Comparison of ENCODE assay signal across 11 cellular contexts in the genomic region with DNA sequence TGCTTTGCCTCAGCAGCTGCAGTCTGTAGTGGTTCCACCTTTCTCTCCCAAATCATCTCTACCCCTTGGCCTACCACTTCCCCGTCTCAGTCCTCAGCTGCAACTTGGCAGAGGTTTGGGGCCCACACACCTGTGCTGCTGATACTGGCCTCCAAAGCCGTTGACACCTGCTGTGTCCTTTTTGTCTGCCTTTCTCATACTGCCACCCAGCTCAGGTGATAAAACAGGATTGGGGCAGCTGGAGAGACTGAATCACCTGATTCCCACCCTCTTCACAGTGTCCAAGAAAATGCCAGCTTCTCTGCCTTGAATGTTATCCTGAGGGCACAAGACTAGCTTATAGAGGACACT.
DNase-seq lines count a peak whose midpoint lies in the region; ATAC-seq and TF ChIP-seq lines count a peak whose summit lies in the region.
"Had no signal": no experiment of that assay in that cellular context is flagged by ENCODE, and none has a peak within 500 bp of the region (broad histone marks: within the 10 kb centered on the region; RNA-seq: fewer than 3 reads in every experiment).

No MANE protein-coding gene starts in this region.

- H3K4me1 ChIP-seq in MM.1S (ENCODE audit: low read length) (peaks cover 71% of the 10 kb centered on the region), muscle layer of duodenum (ENCODE audit: control insufficient read depth in 1 of 2, insufficient read depth in 2 of 2, low read length in 2 of 2) (peaks cover 15 to 29% of the 10 kb centered on the region in 2 donors)
- H3K4me1 ChIP-seq in naive thymus-derived CD4-positive, alpha-beta T cell (ENCODE audit: control insufficient read depth in 2 of 2, insufficient read depth in 2 of 2, low read length in 2 of 2) = peaks cover 0 to 2% of the 10 kb centered on the region in 2 donors

- H3K9me3 Mint-ChIP-seq in naive thymus-derived CD4-positive, alpha-beta T cell = no peaks in the 10 kb centered on the region
- H3K9me3 Mint-ChIP-seq: CD4-positive, CD25-positive, alpha-beta regulatory T cell had no signal

- intact Hi-C loops in naive thymus-derived CD4-positive, alpha-beta T cell (cut with micrococcal nuclease) = no loop called here

- H3K27me3 Mint-ChIP-seq in naive thymus-derived CD4-positive, alpha-beta T cell = no peaks in the 10 kb centered on the region
- H3K27me3 Mint-ChIP-seq: CD4-positive, CD25-positive, alpha-beta regulatory T cell had no signal

- peak overlapping the region in 2 of 9 donors; percentile 6 to 8 for H3K27ac Mint-ChIP-seq in naive thymus-derived CD4-positive, alpha-beta T cell
- H3K27ac Mint-ChIP-seq: CD4-positive, CD25-positive, alpha-beta regulatory T cell had no signal

- peak overlapping the region; percentile 3; the same call in 1 of the 2 replicates for H3K9ac ChIP-seq in MM.1S (ENCODE audit: low read length)
- no peak overlapping the region for H3K9ac ChIP-seq in SU-DHL-6 (ENCODE audit: low read length)

- POLR2A ChIA-PET in naive thymus-derived CD4-positive, alpha-beta T cell (lab: Charles Lee) = no interaction called here

- no peak overlapping the region for H3K4me3 ChIP-seq in MM.1S (ENCODE audit: low read length)
- no peak overlapping the region for H3K4me3 ChIP-seq in SU-DHL-6 (ENCODE audit: insufficient read depth, low read length, poor library complexity, severe bottlenecking)
- peak overlapping the region in 1 of 2 donors; percentile 18 for H3K4me3 ChIP-seq in muscle layer of duodenum (ENCODE audit: low read depth in 1 of 2, low read length in 2 of 2)
- H3K4me3 ChIP-seq in naive thymus-derived CD4-positive, alpha-beta T cell (ENCODE audit: low read length) = no peak overlapping the region
- H3K4me3 ChIP-seq: PC-9 had no signal

- DNase-seq in DMS53 (lab: John Stamatoyannopoulos, UW) (peak; percentile 56), MM.1S (peak; percentile 83), left lobe of liver (ENCODE audit: low spot score) (no peak), nucleus accumbens (lab: John Stamatoyannopoulos, UW) (no peak)
- no peak for DNase-seq in naive thymus-derived CD4-positive, alpha-beta T cell
- DNase-seq: activated effector memory CD4-positive, alpha-beta T cell treated with Interleukin-2 at 50 U/mL for 16 hours; CD4-positive, CD25-positive, alpha-beta regulatory T cell; PC-9 had no signal

- H3K4me2 ChIP-seq in MM.1S (ENCODE audit: low read depth, low read length) (peak overlapping the region; percentile 25; the same call in 1 of the 2 replicates), SU-DHL-6 (ENCODE audit: low read depth, low read length, poor library complexity, severe bottlenecking) (peak overlapping the region; percentile 31)
- H3K4me2 ChIP-seq: PC-9 had no signal

- H3K36me3 ChIP-seq in MM.1S (replicated peaks; ENCODE audit: insufficient read depth, low read length) (no peaks in the 10 kb centered on the region), SU-DHL-6 (ENCODE audit: low read length) (no peaks in the 10 kb centered on the region), muscle layer of duodenum (ENCODE audit: control insufficient read depth in 1 of 2, insufficient read depth in 2 of 2, low read length in 2 of 2) (peaks cover 0 to 5% of the 10 kb centered on the region in 2 donors)
- H3K36me3 ChIP-seq in naive thymus-derived CD4-positive, alpha-beta T cell (ENCODE audit: control insufficient read depth in 2 of 3, insufficient read depth in 3 of 3, low read length in 3 of 3) = peaks cover 0 to 10% (median 0%) of the 10 kb centered on the region in 3 experiments

- H3K9me2 ChIP-seq in MM.1S (replicated peaks; ENCODE audit: insufficient read depth, low read length) = no peaks in the 10 kb centered on the region
- H3K9me2 ChIP-seq in SU-DHL-6 (replicated peaks; ENCODE audit: insufficient read depth, low read length) = no peaks in the 10 kb centered on the region

- H3K27ac ChIP-seq in MM.1S (ENCODE audit: low read length) = peak overlapping the region; percentile 67
- H3K27ac ChIP-seq in SU-DHL-6 (ENCODE audit: low read depth, low read length) = peak overlapping the region; percentile 19; the same call in 1 of the 2 replicates
- peak overlapping the region; percentile 84 for H3K27ac ChIP-seq in muscle layer of duodenum (ENCODE audit: low read length)
- H3K27ac ChIP-seq in naive thymus-derived CD4-positive, alpha-beta T cell (ENCODE audit: low read depth, low read length) = no peak overlapping the region
- H3K27ac ChIP-seq: PC-9 had no signal

- peaks cover 11 to 33% (median 15%) of the 10 kb centered on the region in 7 donors for H3K4me1 Mint-ChIP-seq in naive thymus-derived CD4-positive, alpha-beta T cell

- no peak overlapping the region for H3K4me3 Mint-ChIP-seq in naive thymus-derived CD4-positive, alpha-beta T cell
- H3K4me3 Mint-ChIP-seq: CD4-positive, CD25-positive, alpha-beta regulatory T cell had no signal

- H4K20me1 ChIP-seq in MM.1S (ENCODE audit: insufficient read depth, low read length) = no peaks in the 10 kb centered on the region
- no peaks in the 10 kb centered on the region for H4K20me1 ChIP-seq in SU-DHL-6 (ENCODE audit: low read depth, low read length)

- H3K27me3 ChIP-seq in MM.1S (replicated peaks; ENCODE audit: insufficient read depth, low read length) (no peaks in the 10 kb centered on the region), SU-DHL-6 (ENCODE audit: low read length) (no peaks in the 10 kb centered on the region), muscle layer of duodenum (ENCODE audit: low read depth, low read length) (no peaks in the 10 kb centered on the region)
- no peaks in the 10 kb centered on the region for H3K27me3 ChIP-seq in naive thymus-derived CD4-positive, alpha-beta T cell (ENCODE audit: control insufficient read depth in 2 of 2, insufficient read depth in 2 of 2, low read length in 2 of 2)

- no peak for ATAC-seq in GM18517 (IDR thresholded peaks at IDR 0.05; ENCODE audit: unreplicated experiment)
- ATAC-seq in naive thymus-derived CD4-positive, alpha-beta T cell = no peak
- ATAC-seq in left lobe of liver = no peak

- peaks cover 13 to 37% (median 33%) of the 10 kb centered on the region in 5 donors for H3K36me3 Mint-ChIP-seq in naive thymus-derived CD4-positive, alpha-beta T cell

- H2AFZ ChIP-seq in MM.1S (ENCODE audit: low read length) (no peak overlapping the region), SU-DHL-6 (ENCODE audit: low read depth, low read length, severe bottlenecking) (no peak overlapping the region)
- H2AFZ ChIP-seq: PC-9 had no signal

- H3K9me3 ChIP-seq in MM.1S (replicated peaks; ENCODE audit: insufficient read depth, low read length) = no peaks in the 10 kb centered on the region
- no peaks in the 10 kb centered on the region for H3K9me3 ChIP-seq in SU-DHL-6 (ENCODE audit: insufficient read depth, low read length)
- H3K9me3 ChIP-seq in muscle layer of duodenum (ENCODE audit: control insufficient read depth in 1 of 2, low read length in 2 of 2) = no peaks in the 10 kb centered on the region
- H3K9me3 ChIP-seq in naive thymus-derived CD4-positive, alpha-beta T cell (ENCODE audit: control insufficient read depth in 2 of 3, low read length in 3 of 3) = no peaks in the 10 kb centered on the region

- H3K79me2 ChIP-seq in MM.1S (ENCODE audit: low read length) = peaks cover 32% of the 10 kb centered on the region
- no peaks in the 10 kb centered on the region for H3K79me2 ChIP-seq in SU-DHL-6 (ENCODE audit: insufficient read depth, low read length)

- TF ChIP-seq CTCF in MM.1S (IDR thresholded peaks at IDR 0.05; ENCODE audit: low read length) = no peak
- TF ChIP-seq CTCF in SU-DHL-6 (IDR thresholded peaks at IDR 0.05; ENCODE audit: insufficient read depth, low read length, poor library complexity, severe bottlenecking) = no peak

- peaks cover 41% of the 10 kb centered on the region for H3F3A ChIP-seq in MM.1S (ENCODE audit: insufficient read depth, low read length)
- no peaks in the 10 kb centered on the region for H3F3A ChIP-seq in SU-DHL-6 (ENCODE audit: insufficient read depth)

- CTCF ChIA-PET in naive thymus-derived CD4-positive, alpha-beta T cell (lab: Charles Lee) = no interaction called here

Comparison
In these comparisons a context has a peak if more than half of its experiments do, and no peak if none do; other contexts are left out.
1. DNase-seq: peak in DMS53 (single experiment) and MM.1S (single experiment); none in naive thymus-derived CD4-positive, alpha-beta T cell (0 of 9), left lobe of liver (single experiment) and nucleus accumbens (0 of 56).